ENCODE assay signal across 1 cellular context in the genomic region with DNA sequence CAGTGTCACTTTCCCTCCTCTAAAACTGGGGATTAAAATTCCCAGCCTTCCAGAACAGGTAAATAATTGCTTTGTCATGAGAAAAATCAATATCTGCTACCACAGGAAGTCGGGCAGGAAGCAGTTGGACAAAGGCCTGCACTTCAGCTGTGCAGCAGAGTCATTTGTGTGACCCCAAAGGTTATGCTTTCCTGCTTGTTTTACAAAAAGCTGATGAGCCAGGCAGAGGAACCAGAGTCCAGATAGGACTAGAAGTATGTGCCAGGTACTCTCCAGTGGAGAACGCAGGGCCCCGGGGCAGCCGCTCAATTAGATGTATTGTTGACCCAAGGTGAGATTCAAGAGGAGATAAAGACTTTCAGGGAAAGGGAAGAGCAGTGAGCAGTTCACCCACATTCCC.
TF ChIP-seq lines count a peak whose summit lies in the region.

No MANE protein-coding gene starts in this region.

TF ChIP-seq in HepG2, 621 proteins besides CTCF, POLR2A, EP300 and RAD21 (continued from another document):
- no peak for TF ChIP-seq MXI1 (IDR thresholded peaks at IDR 0.05; ENCODE audit: borderline replicate concordance, low read depth, low read length)
- TF ChIP-seq ESRRA (CRISPR knock-in tag; IDR thresholded peaks at IDR 0.05; ENCODE audit: low read depth), result peak; percentile 54; the same call in 1 of the 2 replicates
TF ChIP-seq in HepG2: peak in this region for 185.
